Comparison of ENCODE assay signal across 23 cellular contexts in the genomic region with DNA sequence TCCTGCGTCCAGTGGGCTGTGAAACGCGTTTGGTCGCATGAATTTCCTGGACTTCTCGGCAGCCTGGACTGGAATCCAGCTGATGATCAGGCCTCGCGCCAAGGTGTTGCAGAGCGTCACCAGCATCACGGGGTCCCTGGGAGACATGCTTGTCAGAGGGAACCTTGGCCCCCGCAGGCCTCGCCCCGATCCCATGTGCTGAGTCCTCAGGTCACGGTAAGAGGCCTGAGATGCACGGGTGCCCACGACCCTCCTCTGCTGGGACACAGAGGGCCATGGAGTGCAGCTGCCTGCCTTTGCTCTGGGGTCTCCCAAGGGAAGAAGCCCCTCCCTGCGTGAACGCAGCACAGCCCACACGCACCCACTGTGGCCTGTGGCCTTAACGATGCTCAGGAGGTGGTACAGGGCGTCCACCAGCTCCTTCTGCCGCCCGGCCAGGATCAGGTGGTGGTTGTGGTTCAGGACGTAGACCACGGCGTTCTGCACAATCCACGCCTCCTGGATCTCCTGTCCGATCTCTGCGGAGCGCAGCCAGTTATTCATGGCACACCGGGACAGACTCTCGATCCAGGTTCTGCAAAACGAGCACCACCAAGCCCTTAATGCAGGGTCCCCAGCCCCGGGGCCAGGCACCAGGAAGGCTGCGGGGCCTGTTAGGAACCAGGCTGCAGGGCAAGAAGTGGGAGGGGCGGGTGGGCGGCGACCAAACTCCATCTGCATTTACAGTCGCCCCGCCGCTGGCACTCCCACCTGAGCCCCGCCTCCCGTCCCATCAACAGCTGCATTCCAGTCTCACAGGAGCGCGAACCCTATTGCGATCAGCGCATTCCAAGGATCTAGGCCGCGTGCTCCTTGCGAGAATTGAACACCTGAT. TPM values are rescaled to one million over a fixed set of nuclear protein-coding genes. Genes with fewer than 3 reads are reported as not detected.
DNase-seq lines count a peak whose midpoint lies in the region; ATAC-seq and TF ChIP-seq lines count a peak whose summit lies in the region.
"Had no signal": no experiment of that assay in that cellular context is flagged by ENCODE, and none has a peak within 500 bp of the region (broad histone marks: within the 10 kb centered on the region; RNA-seq: fewer than 3 reads in every experiment).

No MANE protein-coding gene starts in this region.

- TF ChIP-seq CTCF in dorsolateral prefrontal cortex (IDR thresholded peaks at IDR 0.05 in 54 of 56, conservative IDR thresholded peaks at IDR 0.05 in 2 of 56; ENCODE audit: low read depth in 1 of 56, partially characterized antibody in 56 of 56), result no peak
- no peak for TF ChIP-seq CTCF in nephron (IDR thresholded peaks at IDR 0.05; ENCODE audit: unreplicated experiment in 3 of 3)
- TF ChIP-seq CTCF in prostate gland (IDR thresholded peaks at IDR 0.05), result no peak

- no peaks in the 10 kb centered on the region for H3K9me3 ChIP-seq in prostate gland
- H3K9me3 ChIP-seq: gastroesophageal sphincter, SJCRH30, suprapubic skin had no signal

- ATAC-seq in left ventricle myocardium superior, result no peak
- ATAC-seq in left cardiac atrium, result no peak
- no peak for ATAC-seq in HG03159 (IDR thresholded peaks at IDR 0.05; ENCODE audit: unreplicated experiment)
- ATAC-seq: gastroesophageal sphincter, T-helper 17 cell had no signal

- no peak overlapping the region for H3K4me3 Mint-ChIP-seq in nephron
- H3K4me3 Mint-ChIP-seq: T-helper 17 cell had no signal

- peak; percentile 31 for DNase-seq in left ventricle myocardium superior
- DNase-seq in left cardiac atrium, result no peak
- peak in 6 of 10 donors; percentile 14 to 38 (median 26) for DNase-seq in dorsolateral prefrontal cortex
- DNase-seq in NK-92 (lab: John Stamatoyannopoulos, UW; ENCODE audit: unreplicated experiment), result no peak
- no peak for DNase-seq in prostate gland (ENCODE audit: low spot score)
- no peak for DNase-seq in A172 (ENCODE audit: low spot score)
- DNase-seq: activated CD8-positive, alpha-beta memory T cell treated with anti-CD3 and anti-CD28 coated beads for 24 hours; DMS79 treated with DMSO at 0.1 percent for 48 hours; erythroblast; NCI-H1092 treated with DMSO at 0.1 percent for 48 hours; NCI-H2081; NCI-H510A treated with DMSO at 0.1 percent for 48 hours; SJCRH30; stimulated activated CD4-positive, alpha-beta T cell treated with anti-CD3 and anti-CD28 coated beads, Interleukin-12 subunit alpha, Interleukin-12 subunit beta, amount 100 ng/mL, for 4 hours; WERI-Rb-1 had no signal

- no peaks in the 10 kb centered on the region for H3K9me3 Mint-ChIP-seq in nephron

- no peak overlapping the region for H3K4me3 ChIP-seq in dorsolateral prefrontal cortex
- no peak overlapping the region for H3K4me3 ChIP-seq in prostate gland
- H3K4me3 ChIP-seq: gastroesophageal sphincter, lung, SJCRH30, suprapubic skin had no signal

- intact Hi-C loops in left ventricle myocardium superior (cut with micrococcal nuclease), result no loop called here
- intact Hi-C loops in left cardiac atrium (cut with DNase I), result no loop called here
- intact Hi-C loops in dorsolateral prefrontal cortex (cut with DNase I), result no loop called here
- intact Hi-C loops in prostate gland (cut with DNase I), result no loop called here

- no peaks in the 10 kb centered on the region for H3K36me3 Mint-ChIP-seq in nephron (ENCODE audit: low read depth)

- no peaks in the 10 kb centered on the region for H3K4me1 ChIP-seq in prostate gland (replicated peaks)
- H3K4me1 ChIP-seq: gastroesophageal sphincter, SJCRH30 had no signal

- H3K27me3 ChIP-seq in dorsolateral prefrontal cortex (no peaks in the 10 kb centered on the region), prostate gland (replicated peaks; ENCODE audit: insufficient read depth) (no peaks in the 10 kb centered on the region)

- TF ChIP-seq POLR2A in prostate gland (IDR thresholded peaks at IDR 0.05), result no peak

- H3K27ac ChIP-seq in dorsolateral prefrontal cortex (peak overlapping the region in 4 of 59 donors; percentile 16 to 33 (median 22)), prostate gland (no peak overlapping the region)
- H3K27ac ChIP-seq: gastroesophageal sphincter, KMS-11, SJCRH30, suprapubic skin, WERI-Rb-1 had no signal

- H3K4me1 Mint-ChIP-seq in nephron, result peaks cover 23% of the 10 kb centered on the region

- WGBS in prostate gland, result 71% methylated on average over 46 of the region's 49 CpGs

- H3K27me3 Mint-ChIP-seq in nephron (ENCODE audit: low read depth), result peaks cover 3% of the 10 kb centered on the region

- no peaks in the 10 kb centered on the region for H3K36me3 ChIP-seq in prostate gland
- H3K36me3 ChIP-seq: gastroesophageal sphincter, SJCRH30, suprapubic skin, WERI-Rb-1 had no signal

- H3K27ac Mint-ChIP-seq in nephron, result peak overlapping the region; percentile 87 to 96 (median 91)
- H3K27ac Mint-ChIP-seq: T-helper 17 cell had no signal

RNA-seq across cellular contexts. Expression of a gene that starts 29.4 kb away (rescaled TPM):
- total RNA-seq in left ventricle myocardium superior (1.5 TPM), left cardiac atrium (1 to 10 TPM; 1.2 to 1.7 TPM), dorsolateral prefrontal cortex (10 to 100 TPM in 114 of 120 experiments, 1 to 10 TPM in 6; 7.4 to 31.9 (median 17.0) TPM), prostate gland (1 to 10 TPM; 1.4 to 9.3 TPM)
- total RNA-seq in A172 (2014; rRNA removed; shearing (Covaris generic)), result 1.4 and 4.3 TPM in 2 replicates
- total RNA-seq: myocyte, T-helper 17 cell had no signal

Comparison
In these comparisons a context has a peak if more than half of its experiments do, and no peak if none do; other contexts are left out.
1. DNase-seq: peak in left ventricle myocardium superior (single experiment) and dorsolateral prefrontal cortex (6 of 10); none in left cardiac atrium (single experiment), NK-92 (single experiment), prostate gland (single experiment) and A172 (single experiment).